In genomic region chr2:39697480-39697879, GRCh38 we compare ENCODE assay signal across 15 cellular contexts. TPM values are rescaled to one million over a fixed set of nuclear protein-coding genes. Genes with fewer than 3 reads are reported as not detected.
DNase-seq lines count a peak whose midpoint lies in the region; ATAC-seq and TF ChIP-seq lines count a peak whose summit lies in the region.
"Had no signal": no experiment of that assay in that cellular context is flagged by ENCODE, and none has a peak within 500 bp of the region (broad histone marks: within the 10 kb centered on the region; RNA-seq: fewer than 3 reads in every experiment).

No MANE protein-coding gene starts in this region.

- H3K4me3 Mint-ChIP-seq in mesothelial cell of epicardium, result no peak overlapping the region
- H3K4me3 Mint-ChIP-seq in CD4-positive, alpha-beta memory T cell, result no peak overlapping the region
- H3K4me3 Mint-ChIP-seq: activated CD8-positive, alpha-beta T cell treated with anti-CD3 and anti-CD28 coated beads for 36 hours; stimulated activated naive CD8-positive, alpha-beta T cell treated with anti-CD3 and anti-CD28 coated beads, Interleukin-15, Interleukin-2, amounts not matched to agents 100 ng/mL and 50 ng/mL, for 24 hours had no signal

- H3K9me3 ChIP-seq in lower lobe of right lung (peaks cover 17% of the 10 kb centered on the region), tibial artery (peaks cover 0 to 22% (median 0%) of the 10 kb centered on the region in 3 donors)
- peaks cover 0 to 9% of the 10 kb centered on the region in 2 donors for H3K9me3 ChIP-seq in CD4-positive, alpha-beta memory T cell (ENCODE audit: control insufficient read depth in 1 of 2, low read length in 2 of 2)

- no peaks in the 10 kb centered on the region for H3K36me3 ChIP-seq in lower lobe of right lung
- no peaks in the 10 kb centered on the region for H3K36me3 ChIP-seq in tibial artery
- no peaks in the 10 kb centered on the region for H3K36me3 ChIP-seq in CD4-positive, alpha-beta memory T cell (ENCODE audit: insufficient read depth, low read length)

- DNase-seq in NCI-H2081 (lab: John Stamatoyannopoulos, UW) (peak; percentile 5 to 51), NCI-H2081 treated with DMSO at 0.1 percent for 48 hours (lab: John Stamatoyannopoulos, UW) (no peak), cerebellar nuclear complex (lab: John Stamatoyannopoulos, UW) (peak; percentile 94 to 97), lower lobe of right lung (no peak), tibial artery (peak in 1 of 2 donors; percentile 71), mesothelial cell of epicardium (ENCODE audit: low spot score in 2 of 2, unreplicated experiment in 2 of 2) (no peak)
- no peak for DNase-seq in NK-92 treated with Interleukin-12 subunit alpha and Interleukin-12 subunit beta, amount 100 ng/mL, for 24 hours (lab: John Stamatoyannopoulos, UW)
- DNase-seq in CD4-positive, alpha-beta memory T cell, result no peak
- DNase-seq: activated CD8-positive, alpha-beta T cell treated with anti-CD3 and anti-CD28 coated beads for 36 hours; activated gamma-delta T cell treated with Interleukin-2 at 50 U/mL for 16 hours; NCI-H1930 had no signal

- TF ChIP-seq CTCF in lower lobe of right lung (IDR thresholded peaks at IDR 0.05) (no peak), tibial artery (IDR thresholded peaks at IDR 0.05) (no peak), mesothelial cell of epicardium (IDR thresholded peaks at IDR 0.05; ENCODE audit: unreplicated experiment) (no peak)

- H3K27ac ChIP-seq in lower lobe of right lung, result no peak overlapping the region
- H3K27ac ChIP-seq in tibial artery, result peak overlapping the region; percentile 20 to 38
- H3K27ac ChIP-seq in CD4-positive, alpha-beta memory T cell (ENCODE audit: low read depth, low read length), result no peak overlapping the region
- H3K27ac ChIP-seq: HL-60, SK-N-MC had no signal

- CTCF ChIA-PET in CD4-positive, alpha-beta memory T cell (lab: Charles Lee; ENCODE audit: partially characterized antibody), result interaction anchor here (1.6 kb wide), 1 partner anchor 17 kb away, joined by 4 read pairs; no protein-coding TSS in a partner anchor

- peak; percentile 62 to 69 for ATAC-seq in lower lobe of right lung
- ATAC-seq: activated CD8-positive, alpha-beta T cell treated with anti-CD3 and anti-CD28 coated beads for 36 hours had no signal

- H3K9me3 Mint-ChIP-seq in mesothelial cell of epicardium, result peaks cover 25% of the 10 kb centered on the region
- peaks cover 5 to 26% (median 21%) of the 10 kb centered on the region in 8 donors for H3K9me3 Mint-ChIP-seq in CD4-positive, alpha-beta memory T cell

- no peak overlapping the region for H3K4me3 ChIP-seq in lower lobe of right lung
- H3K4me3 ChIP-seq in tibial artery, result no peak overlapping the region
- no peak overlapping the region for H3K4me3 ChIP-seq in CD4-positive, alpha-beta memory T cell (ENCODE audit: low read length in 2 of 2)
- H3K4me3 ChIP-seq: SK-N-MC had no signal

- H3K4me1 ChIP-seq in lower lobe of right lung (peaks cover 19% of the 10 kb centered on the region), tibial artery (peaks cover 0 to 33% (median 9%) of the 10 kb centered on the region in 4 donors)
- no peaks in the 10 kb centered on the region for H3K4me1 ChIP-seq in CD4-positive, alpha-beta memory T cell (ENCODE audit: insufficient read depth, low read length)

- intact Hi-C loops in lower lobe of right lung (cut with DNase I) (no loop called here), tibial artery (cut with DNase I; ENCODE audit: low total_unique reads) (no loop called here)
- intact Hi-C loops in CD4-positive, alpha-beta memory T cell (cut with micrococcal nuclease), result no loop called here

- POLR2A ChIA-PET in CD4-positive, alpha-beta memory T cell (lab: Charles Lee; ENCODE audit: partially characterized antibody), result no interaction called here

- H3K27me3 Mint-ChIP-seq in mesothelial cell of epicardium (ENCODE audit: low read depth), result no peaks in the 10 kb centered on the region
- H3K27me3 Mint-ChIP-seq in CD4-positive, alpha-beta memory T cell, result peaks cover 4 to 16% of the 10 kb centered on the region in 2 donors

- H3K27me3 ChIP-seq in lower lobe of right lung (ENCODE audit: low read depth) (no peaks in the 10 kb centered on the region), tibial artery (no peaks in the 10 kb centered on the region)
- no peaks in the 10 kb centered on the region for H3K27me3 ChIP-seq in CD4-positive, alpha-beta memory T cell (ENCODE audit: insufficient read depth, low read length)

- peaks cover 26% of the 10 kb centered on the region for H3K36me3 Mint-ChIP-seq in mesothelial cell of epicardium
- H3K36me3 Mint-ChIP-seq in CD4-positive, alpha-beta memory T cell, result peaks cover 0 to 5% of the 10 kb centered on the region in 2 donors

- no peak overlapping the region for H3K27ac Mint-ChIP-seq in mesothelial cell of epicardium
- H3K27ac Mint-ChIP-seq in CD4-positive, alpha-beta memory T cell, result no peak overlapping the region
- H3K27ac Mint-ChIP-seq: activated CD8-positive, alpha-beta T cell treated with anti-CD3 and anti-CD28 coated beads for 36 hours; stimulated activated naive CD8-positive, alpha-beta T cell treated with anti-CD3 and anti-CD28 coated beads, Interleukin-15, Interleukin-2, amounts not matched to agents 100 ng/mL and 50 ng/mL, for 24 hours had no signal

- peaks cover 21% of the 10 kb centered on the region for H3K4me1 Mint-ChIP-seq in mesothelial cell of epicardium
- no peaks in the 10 kb centered on the region for H3K4me1 Mint-ChIP-seq in CD4-positive, alpha-beta memory T cell

RNA-seq across cellular contexts. Expression of gene TMEM178A, which starts 31.8 kb away (rescaled TPM):
- 3.2 TPM for total RNA-seq in lower lobe of right lung
- 11.9 to 14.9 TPM (median 13.1 TPM) in 3 replicates for total RNA-seq in mesothelial cell of epicardium
- not detected for total RNA-seq in CD4-positive, alpha-beta memory T cell
- polyA plus RNA-seq in CD4-positive, alpha-beta memory T cell, result not detected
- total RNA-seq: H4 had no signal

Comparison
In these comparisons a context has a peak if more than half of its experiments do, and no peak if none do; other contexts are left out.
1. DNase-seq: peak in NCI-H2081 (2 of 2) and cerebellar nuclear complex (2 of 2); none in NCI-H2081 treated with DMSO at 0.1 percent for 48 hours (single experiment), lower lobe of right lung (single experiment), mesothelial cell of epicardium (0 of 2), NK-92 treated with Interleukin-12 subunit alpha and Interleukin-12 subunit beta, amount 100 ng/mL, for 24 hours (single experiment) and CD4-positive, alpha-beta memory T cell (0 of 5).
2. H3K27ac ChIP-seq: peak in tibial artery (2 of 2); none in lower lobe of right lung (single experiment) and CD4-positive, alpha-beta memory T cell (single experiment).